8 cellular contexts compared by ENCODE assay signal in genomic region chr3:100796556-100796955, GRCh38.
DNase-seq lines count a peak whose midpoint lies in the region; ATAC-seq and TF ChIP-seq lines count a peak whose summit lies in the region.
"Had no signal": no experiment of that assay in that cellular context is flagged by ENCODE, and none has a peak within 500 bp of the region (broad histone marks: within the 10 kb centered on the region; RNA-seq: fewer than 3 reads in every experiment).

No MANE protein-coding gene starts in this region.

- no peaks in the 10 kb centered on the region for H3K27me3 ChIP-seq in neuronal stem cell (ENCODE audit: control insufficient read depth in 3 of 3, insufficient read depth in 3 of 3, low read depth in 1 of 3, low read length in 3 of 3)
- H3K27me3 ChIP-seq in body of pancreas: no peaks in the 10 kb centered on the region

- WGBS in neuronal stem cell (ENCODE audit: extremely low coverage in 2 of 2, insufficient read length in 2 of 2, insufficient replicate concordance in 1 of 2), 2 donors: no CpG with 5 or more reads among the region's 2 CpGs
- WGBS in body of pancreas, 2 donors: 8 to 18% methylated on average over 2 of the region's 2 CpGs

- no peak for ATAC-seq in GM19351 (IDR thresholded peaks at IDR 0.05; ENCODE audit: unreplicated experiment)
- ATAC-seq in body of pancreas: no peak
- ATAC-seq in GM19397 (IDR thresholded peaks at IDR 0.05; ENCODE audit: unreplicated experiment): no peak

- H4K8ac ChIP-seq in neuronal stem cell (ENCODE audit: low read depth, low read length): no peak overlapping the region

- no peak overlapping the region for H2BK120ac ChIP-seq in neuronal stem cell (ENCODE audit: low read depth, low read length)

- H3K27ac ChIP-seq in neuronal stem cell (replicated peaks; ENCODE audit: low read length) (no peak overlapping the region), body of pancreas (no peak overlapping the region)

- no peaks in the 10 kb centered on the region for H3K4me1 ChIP-seq in neuronal stem cell (ENCODE audit: control insufficient read depth in 2 of 2, insufficient read depth in 1 of 2, low read depth in 1 of 2, low read length in 2 of 2)
- H3K4me1 ChIP-seq in body of pancreas: no peaks in the 10 kb centered on the region

- DNase-seq in GM13976 (ENCODE audit: low spot score): peak; percentile 2
- DNase-seq in LHCN-M2 (ENCODE audit: low read depth): peak; percentile 41
- peak; percentile 9 to 62 for DNase-seq in T47D (ENCODE audit: low read depth in 1 of 2, low spot score in 1 of 2)
- no peak for DNase-seq in neuronal stem cell (ENCODE audit: low spot score)
- no peak for DNase-seq in body of pancreas
- DNase-seq: NCI-H2081 had no signal

- no peak overlapping the region for H3K14ac ChIP-seq in neuronal stem cell (ENCODE audit: low read length)

- no peaks in the 10 kb centered on the region for H3K79me1 ChIP-seq in neuronal stem cell (ENCODE audit: low read depth, low read length)

- no peaks in the 10 kb centered on the region for H3K36me3 ChIP-seq in neuronal stem cell (replicated peaks in 1 of 2; ENCODE audit: control insufficient read depth in 2 of 2, insufficient read depth in 2 of 2, low read length in 2 of 2)
- no peaks in the 10 kb centered on the region for H3K36me3 ChIP-seq in body of pancreas (replicated peaks in 1 of 2; ENCODE audit: insufficient read depth in 1 of 2, low read depth in 2 of 2)

- TF ChIP-seq POLR2A in body of pancreas (IDR thresholded peaks at IDR 0.05): no peak

- no peak overlapping the region for H3K18ac ChIP-seq in neuronal stem cell (ENCODE audit: low read length)

- intact Hi-C loops in body of pancreas (cut with DNase I): no loop called here

- H3K4me2 ChIP-seq in neuronal stem cell (ENCODE audit: insufficient read depth, low read length, poor library complexity, severe bottlenecking): no peak overlapping the region

- in situ Hi-C loops in GM13976 (cut with MboI; ENCODE audit: low sequenced_read_pairs, unreplicated experiment): no loop called here
- in situ Hi-C loops in T47D (cut with HindIII; ENCODE audit: low pct_unique_long_range_greater_than_20kb, low sequenced_read_pairs): no loop called here

- H3K4ac ChIP-seq in neuronal stem cell (ENCODE audit: low read length): no peak overlapping the region

- no peak overlapping the region for H2BK15ac ChIP-seq in neuronal stem cell (ENCODE audit: low read length)

- H3K4me3 ChIP-seq in neuronal stem cell (ENCODE audit: low read length in 2 of 2): no peak overlapping the region
- no peak overlapping the region for H3K4me3 ChIP-seq in body of pancreas

- peak overlapping the region; percentile 68 for H2AFZ ChIP-seq in neuronal stem cell (ENCODE audit: low read length)

- H2AK5ac ChIP-seq in neuronal stem cell (ENCODE audit: low read depth, low read length): no peak overlapping the region

- H3K9me3 ChIP-seq in neuronal stem cell (replicated peaks in 1 of 2; ENCODE audit: control insufficient read depth in 2 of 2, insufficient read depth in 1 of 2, low read depth in 1 of 2, low read length in 2 of 2): no peaks in the 10 kb centered on the region
- H3K9me3 ChIP-seq in body of pancreas: no peaks in the 10 kb centered on the region

- no peak overlapping the region for H4K91ac ChIP-seq in neuronal stem cell (ENCODE audit: low read depth, low read length, poor library complexity)

- no peak for TF ChIP-seq CTCF in GM13976 (IDR thresholded peaks at IDR 0.05; ENCODE audit: borderline replicate concordance, control extremely low read depth, extremely low read depth, insufficient read depth, missing control alignments)
- peak in 3 of 7 experiments; percentile 14 to 38 (median 24) for TF ChIP-seq CTCF in body of pancreas (IDR thresholded peaks at IDR 0.05)

- H3K9ac ChIP-seq in neuronal stem cell (ENCODE audit: low read depth, low read length, poor library complexity): no peak overlapping the region

- no peak overlapping the region for H2BK12ac ChIP-seq in neuronal stem cell (ENCODE audit: low read length)

- H3K23ac ChIP-seq in neuronal stem cell (ENCODE audit: low read depth, low read length, poor library complexity): no peak overlapping the region

- no peak overlapping the region for H2BK5ac ChIP-seq in neuronal stem cell (ENCODE audit: low read length)

Comparison
In these comparisons a context has a peak if more than half of its experiments do, and no peak if none do; other contexts are left out.
1. DNase-seq: peak in GM13976 (single experiment), LHCN-M2 (single experiment) and T47D (2 of 2); none in neuronal stem cell (single experiment) and body of pancreas (0 of 4).